In the genomic region with DNA sequence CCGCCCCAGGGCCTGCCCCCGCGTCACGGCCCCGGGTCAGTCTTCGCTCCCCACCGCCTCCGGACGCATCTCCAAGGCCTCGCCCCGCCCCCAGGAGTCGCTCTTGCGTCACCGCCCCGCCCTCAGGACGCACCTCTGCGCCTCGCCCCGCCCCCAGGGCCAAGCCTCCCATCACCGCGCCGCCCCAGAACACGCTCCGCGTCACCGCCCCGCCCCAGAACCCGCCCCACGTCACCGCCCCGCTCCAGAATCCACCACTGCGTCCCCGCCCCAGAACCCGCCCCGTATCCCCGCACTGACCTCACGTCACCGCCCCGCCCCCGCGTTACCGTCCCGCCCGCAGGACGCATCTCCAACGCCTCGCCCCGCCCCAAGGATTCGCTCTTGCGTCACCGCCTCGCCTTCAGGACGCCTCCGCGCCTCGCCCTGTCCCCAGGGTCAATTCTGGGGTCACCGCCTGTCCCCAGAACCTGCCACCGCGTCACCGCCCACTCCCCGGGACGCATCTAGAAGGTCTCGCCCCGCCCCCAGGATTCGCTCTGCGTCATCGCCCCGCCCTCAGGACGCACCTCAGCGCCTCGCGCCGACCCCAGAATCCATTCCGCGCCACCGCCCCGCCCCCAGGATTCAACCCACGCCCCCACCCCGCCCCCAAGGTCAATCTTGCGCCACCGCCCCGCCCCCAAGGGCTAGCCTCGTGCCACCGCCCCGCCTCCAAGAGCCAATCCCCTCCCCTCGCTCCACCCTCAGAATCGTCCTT, we compare ENCODE assay signal across 8 cellular contexts. TPM values are rescaled to one million over a fixed set of nuclear protein-coding genes. Genes with fewer than 3 reads are reported as not detected.
A peak's percentile ranks its signal among the peaks of the same experiment; 100 is the strongest.
DNase-seq lines count a peak whose midpoint lies in the region; ATAC-seq and TF ChIP-seq lines count a peak whose summit lies in the region.

No MANE protein-coding gene starts in this region.

- H3K27me3 ChIP-seq in gastroesophageal sphincter = no peaks in the 10 kb centered on the region

- TF ChIP-seq CTCF in HFF-Myc (IDR thresholded peaks at IDR 0.05; ENCODE audit: low read depth, low read length, missing control alignments) = no peak
- TF ChIP-seq CTCF in gastroesophageal sphincter (IDR thresholded peaks at IDR 0.05) = no peak

- peak; percentile 1 to 30 for TF ChIP-seq POLR2A in gastroesophageal sphincter (IDR thresholded peaks at IDR 0.05)

- no peaks in the 10 kb centered on the region for H3K9me3 Mint-ChIP-seq in activated naive CD4-positive, alpha-beta T cell treated with anti-CD3 and anti-CD28 coated beads, Interleukin-2, amount 10 ng/mL, durations not matched to agents 7 days and 5 days

- H3K4me1 Mint-ChIP-seq in activated naive CD4-positive, alpha-beta T cell treated with anti-CD3 and anti-CD28 coated beads, Interleukin-2, amount 10 ng/mL, durations not matched to agents 7 days and 5 days = peaks cover 66% of the 10 kb centered on the region

- peaks cover 2% of the 10 kb centered on the region for H3K36me3 Mint-ChIP-seq in activated naive CD4-positive, alpha-beta T cell treated with anti-CD3 and anti-CD28 coated beads, Interleukin-2, amount 10 ng/mL, durations not matched to agents 7 days and 5 days

- H3K4me1 ChIP-seq in gastroesophageal sphincter = peaks cover 0 to 52% (median 11%) of the 10 kb centered on the region in 3 donors

- whole genome bisulfite sequencing in gastroesophageal sphincter (ENCODE audit: low coverage in 1 of 2), 2 donors = 0% methylated on average over 10 of the region's 87 CpGs; no CpG with 5 or more reads in 1 of the 2 donors

- H3K27ac ChIP-seq in gastroesophageal sphincter = peak overlapping the region; percentile 94 to 100 (median 95)
- peak overlapping the region; percentile 98 for H3K27ac ChIP-seq in substantia nigra (ENCODE audit: low read depth, low read length, poor library complexity, severe bottlenecking)

- TF ChIP-seq EP300 in gastroesophageal sphincter (IDR thresholded peaks at IDR 0.05) = peak; percentile 57

- H3K9me3 ChIP-seq in gastroesophageal sphincter = no peaks in the 10 kb centered on the region

- H3K4me3 ChIP-seq in HFF-Myc (replicated peaks; ENCODE audit: low read depth, low read length) (peak overlapping the region; percentile 64), gastroesophageal sphincter (peak overlapping the region; percentile 71 to 94)

- CTCF ChIA-PET in activated naive CD4-positive, alpha-beta T cell treated with anti-CD3 and anti-CD28 coated beads, Interleukin-2, amount 10 ng/mL, durations not matched to agents 7 days and 5 days (lab: Charles Lee) = no interaction called here

- in situ Hi-C loops in SK-MEL-5 (cut with HindIII; ENCODE audit: low pct_unique_long_range_greater_than_20kb, low sequenced_read_pairs) = no loop called here

- H3K4me3 Mint-ChIP-seq in activated naive CD4-positive, alpha-beta T cell treated with anti-CD3 and anti-CD28 coated beads, Interleukin-2, amount 10 ng/mL, durations not matched to agents 7 days and 5 days = peak overlapping the region; percentile 86

- DNase-seq in GDM1 (lab: John Stamatoyannopoulos, UW) = peak; percentile 98
- DNase-seq in HFF-Myc (ENCODE audit: extremely low read depth, low read depth) = peak; percentile 76
- DNase-seq in NAMALWA (ENCODE audit: low spot score) = peak; percentile 99
- DNase-seq in SK-MEL-5 (ENCODE audit: low read depth, low spot score) = peak; percentile 93
- peak; percentile 100 for DNase-seq in activated naive CD4-positive, alpha-beta T cell treated with anti-CD3 and anti-CD28 coated beads, Interleukin-2, amount 10 ng/mL, durations not matched to agents 7 days and 5 days
- DNase-seq in non-pigmented ciliary epithelial cell (ENCODE audit: low read depth) = peak; percentile 71
- peak; percentile 97 to 100 (median 100) for DNase-seq in substantia nigra (lab: John Stamatoyannopoulos, UW)

- no peaks in the 10 kb centered on the region for H3K27me3 Mint-ChIP-seq in activated naive CD4-positive, alpha-beta T cell treated with anti-CD3 and anti-CD28 coated beads, Interleukin-2, amount 10 ng/mL, durations not matched to agents 7 days and 5 days

- peak; percentile 71 for ATAC-seq in gastroesophageal sphincter

- H3K27ac Mint-ChIP-seq in activated naive CD4-positive, alpha-beta T cell treated with anti-CD3 and anti-CD28 coated beads, Interleukin-2, amount 10 ng/mL, durations not matched to agents 7 days and 5 days = peak overlapping the region; percentile 98

- no peaks in the 10 kb centered on the region for H3K36me3 ChIP-seq in gastroesophageal sphincter

RNA-seq across cellular contexts. Expression of a gene that starts 0.4 kb away (rescaled TPM):
- total RNA-seq in SK-MEL-5 (2014; rRNA removed; shearing (Covaris generic)) = 14.7 and 17.1 TPM in 2 replicates
- 12.9 and 18.9 TPM in 2 replicates for polyA plus RNA-seq in SK-MEL-5 (2015; cell fraction: cytosol; rRNA removed)
- polyA plus RNA-seq in SK-MEL-5 (2015; cell fraction: nucleus; rRNA removed) = 13.4 and 14.6 TPM in 2 replicates
- total RNA-seq in gastroesophageal sphincter = 10 to 100 TPM; 11.0 to 22.5 (median 14.3) TPM

RNA-seq across cellular contexts. Expression of a gene that starts 2.2 kb away (rescaled TPM):
- 11.5 and 15.1 TPM in 2 replicates for total RNA-seq in SK-MEL-5 (2014; rRNA removed; shearing (Covaris generic))
- polyA plus RNA-seq in SK-MEL-5 (2015; cell fraction: cytosol; rRNA removed) = 10.4 and 17.1 TPM in 2 replicates
- 27.5 and 30.6 TPM in 2 replicates for polyA plus RNA-seq in SK-MEL-5 (2015; cell fraction: nucleus; rRNA removed)
- total RNA-seq in gastroesophageal sphincter = 10 to 100 TPM; 10.2 to 18.7 (median 13.8) TPM

RNA-seq across cellular contexts. Expression of a gene that starts 48.6 kb away (rescaled TPM):
- total RNA-seq in SK-MEL-5 (2014; rRNA removed; shearing (Covaris generic)) = not detected in 2 replicates
- polyA plus RNA-seq in SK-MEL-5 (2015; cell fraction: cytosol; rRNA removed) = not detected in 2 replicates
- not detected in 2 replicates for polyA plus RNA-seq in SK-MEL-5 (2015; cell fraction: nucleus; rRNA removed)
- not detected for total RNA-seq in gastroesophageal sphincter

Comparison
In these comparisons a context has a peak if more than half of its experiments do, and no peak if none do; other contexts are left out.
1. Peak in every context shown above with its lines: DNase-seq, ATAC-seq, H3K4me3 ChIP-seq and H3K27ac ChIP-seq.